In genomic region chr16:20468954-20469353, GRCh38 we compare ENCODE assay signal across 9 cellular contexts. TPM values are rescaled to one million over a fixed set of nuclear protein-coding genes. Genes with fewer than 3 reads are reported as not detected.
"Had no signal": no experiment of that assay in that cellular context is flagged by ENCODE, and none has a peak within 500 bp of the region (broad histone marks: within the 10 kb centered on the region; RNA-seq: fewer than 3 reads in every experiment).

No MANE protein-coding gene starts in this region.

RNA-seq across cellular contexts. Expression of gene ACSM2A, which starts 17.6 kb away (rescaled TPM):
- total RNA-seq: LHCN-M2, MCF 10A, NCI-H460, OCI-LY7, PC-3, Peyer's patch, Right ventricle myocardium superior, SJSA1 had no signal
- polyA plus RNA-seq: SK-N-SH had no signal

RNA-seq across cellular contexts. Expression of gene ACSM5, which starts 59.6 kb away (rescaled TPM):
- total RNA-seq: NCI-H460, OCI-LY7, PC-3, SJSA1 had no signal
- polyA plus RNA-seq: SK-N-SH had no signal
